ENCODE assay signal across 13 cellular contexts in genomic region chrX:119672252-119672825, GRCh38. TPM values are rescaled to one million over a fixed set of nuclear protein-coding genes. Genes with fewer than 3 reads are reported as not detected.
DNase-seq lines count a peak whose midpoint lies in the region; ATAC-seq and TF ChIP-seq lines count a peak whose summit lies in the region.
"Had no signal": no experiment of that assay in that cellular context is flagged by ENCODE, and none has a peak within 500 bp of the region (broad histone marks: within the 10 kb centered on the region; RNA-seq: fewer than 3 reads in every experiment).

No MANE protein-coding gene starts in this region.

- BruUV-seq in OCI-LY7 (replicated peaks; lab: Mats Ljungman, UMichigan), result TSS peak; percentile 33

- H3K27me3 Mint-ChIP-seq in CD4-positive, CD25-positive, alpha-beta regulatory T cell, result no peaks in the 10 kb centered on the region
- H3K27me3 Mint-ChIP-seq: memory B cell had no signal

- peaks cover 46% of the 10 kb centered on the region for H3K36me3 ChIP-seq in CD4-positive, CD25-positive, alpha-beta regulatory T cell (ENCODE audit: control insufficient read depth, insufficient read depth, low read length)
- H3K36me3 ChIP-seq in OCI-LY7 (ENCODE audit: insufficient read depth, low read length) (peaks cover 77% of the 10 kb centered on the region), aorta (ENCODE audit: control insufficient read depth in 1 of 2, insufficient read depth in 2 of 2, low read length in 1 of 2) (no peaks in the 10 kb centered on the region), breast epithelium (no peaks in the 10 kb centered on the region)
- H3K36me3 ChIP-seq: gastroesophageal sphincter had no signal

- H3K4me3 Mint-ChIP-seq in CD4-positive, CD25-positive, alpha-beta regulatory T cell, result no peak overlapping the region
- H3K4me3 Mint-ChIP-seq: memory B cell had no signal

- no peak overlapping the region for H3K4me2 ChIP-seq in OCI-LY7 (ENCODE audit: low read length)

- intact Hi-C loops in OCI-LY7 (cut with micrococcal nuclease; ENCODE audit: unreplicated experiment), result no loop called here
- intact Hi-C loops in aorta (cut with DNase I), result no loop called here
- intact Hi-C loops in breast epithelium (cut with DNase I; ENCODE audit: low total_unique reads), result no loop called here

- no peak overlapping the region for H2AFZ ChIP-seq in OCI-LY7 (ENCODE audit: low read length)

- H3K79me2 ChIP-seq in OCI-LY7 (ENCODE audit: insufficient read depth, low read depth, low read length), result peaks cover 33% of the 10 kb centered on the region

- ATAC-seq in CD4-positive, CD25-positive, alpha-beta regulatory T cell (ENCODE audit: low read depth in 2 of 2), result no peak
- ATAC-seq in GM21576 (IDR thresholded peaks at IDR 0.05; ENCODE audit: unreplicated experiment) (no peak), aorta (ENCODE audit: low FRiP score) (no peak), HG03354 (IDR thresholded peaks at IDR 0.05; ENCODE audit: poor library complexity, severe bottlenecking, unreplicated experiment) (no peak)
- ATAC-seq: gastroesophageal sphincter, right cardiac atrium had no signal

- H3K4me3 ChIP-seq in CD4-positive, CD25-positive, alpha-beta regulatory T cell (ENCODE audit: low read depth, low read length), result no peak overlapping the region
- no peak overlapping the region for H3K4me3 ChIP-seq in OCI-LY7 (ENCODE audit: low read depth, low read length, poor library complexity, severe bottlenecking)
- no peak overlapping the region for H3K4me3 ChIP-seq in fibroblast of villous mesenchyme (ENCODE audit: low read depth, low read length)
- H3K4me3 ChIP-seq in aorta (ENCODE audit: low read length in 2 of 2), result no peak overlapping the region
- H3K4me3 ChIP-seq in breast epithelium, result no peak overlapping the region
- H3K4me3 ChIP-seq: gastroesophageal sphincter had no signal

- peaks cover 33% of the 10 kb centered on the region for H3K4me1 ChIP-seq in CD4-positive, CD25-positive, alpha-beta regulatory T cell (ENCODE audit: control insufficient read depth, insufficient read depth, low read length, poor library complexity, severe bottlenecking)
- peaks cover 32% of the 10 kb centered on the region for H3K4me1 ChIP-seq in OCI-LY7 (ENCODE audit: insufficient read depth, low read length, poor library complexity, severe bottlenecking)
- H3K4me1 ChIP-seq in aorta (ENCODE audit: control insufficient read depth in 1 of 2, insufficient read depth in 2 of 2, low read length in 2 of 2), result no peaks in the 10 kb centered on the region
- no peaks in the 10 kb centered on the region for H3K4me1 ChIP-seq in breast epithelium
- H3K4me1 ChIP-seq: Caco-2 had no signal

- H3K27ac ChIP-seq in CD4-positive, CD25-positive, alpha-beta regulatory T cell (ENCODE audit: insufficient read depth, low read length, poor library complexity, severe bottlenecking), result peak overlapping the region; percentile 47
- H3K27ac ChIP-seq in OCI-LY7 (ENCODE audit: low read depth, low read length, poor library complexity, severe bottlenecking) (no peak overlapping the region), aorta (ENCODE audit: low read depth in 1 of 2, low read length in 2 of 2) (no peak overlapping the region), breast epithelium (no peak overlapping the region)
- H3K27ac ChIP-seq: gastroesophageal sphincter had no signal

- H3K9me3 ChIP-seq in CD4-positive, CD25-positive, alpha-beta regulatory T cell (ENCODE audit: control insufficient read depth in 2 of 2, low read length in 2 of 2), result no peaks in the 10 kb centered on the region
- H3K9me3 ChIP-seq in OCI-LY7 (ENCODE audit: low read length), result no peaks in the 10 kb centered on the region
- H3K9me3 ChIP-seq in aorta (ENCODE audit: control insufficient read depth, low read length), result no peaks in the 10 kb centered on the region
- no peaks in the 10 kb centered on the region for H3K9me3 ChIP-seq in breast epithelium
- H3K9me3 ChIP-seq: Caco-2, gastroesophageal sphincter had no signal

- peak overlapping the region; percentile 31 to 86 (median 60) for H3K27ac Mint-ChIP-seq in CD4-positive, CD25-positive, alpha-beta regulatory T cell

- CTCF ChIA-PET in OCI-LY7 (lab: Charles Lee; ENCODE audit: unreplicated experiment), result interaction anchor here (0.8 to 1.2 kb wide), 2 partner anchors 9 to 17 kb away, joined by 3 to 6 read pairs; no protein-coding TSS in a partner anchor

- POLR2A ChIA-PET in OCI-LY7 (lab: Charles Lee), result interaction anchor here (1.1 to 1.6 kb wide), 3 partner anchors 10 to 19 kb away, joined by 3 to 8 read pairs (median 7); no protein-coding TSS in a partner anchor

- H3K9me3 Mint-ChIP-seq in CD4-positive, CD25-positive, alpha-beta regulatory T cell, result no peaks in the 10 kb centered on the region
- H3K9me3 Mint-ChIP-seq: memory B cell had no signal

- TF ChIP-seq POLR2A in breast epithelium (IDR thresholded peaks at IDR 0.05), result no peak

- TF ChIP-seq CTCF in OCI-LY7 (conservative IDR thresholded peaks at IDR 0.05; ENCODE audit: low read length) (no peak), fibroblast of villous mesenchyme (IDR thresholded peaks at IDR 0.05; ENCODE audit: insufficient read depth, low read depth, low read length) (no peak), breast epithelium (IDR thresholded peaks at IDR 0.05) (no peak)

- H4K20me1 ChIP-seq in OCI-LY7 (ENCODE audit: insufficient read depth, low read length), result peaks cover 5% of the 10 kb centered on the region

- no peaks in the 10 kb centered on the region for H3K9me2 ChIP-seq in OCI-LY7 (ENCODE audit: insufficient read depth, low read length)

- peaks cover 4 to 85% (median 18%) of the 10 kb centered on the region in 4 donors for H3K4me1 Mint-ChIP-seq in CD4-positive, CD25-positive, alpha-beta regulatory T cell

- no peak for DNase-seq in CD4-positive, CD25-positive, alpha-beta regulatory T cell
- peak; percentile 93 for DNase-seq in NCI-H1105 (lab: John Stamatoyannopoulos, UW)
- DNase-seq in OCI-LY7 (ENCODE audit: low spot score), result no peak
- DNase-seq in fibroblast of villous mesenchyme (ENCODE audit: low read depth), result peak; percentile 8
- no peak for DNase-seq in aorta
- DNase-seq in breast epithelium (ENCODE audit: low spot score in 2 of 2), result no peak
- DNase-seq: Caco-2, cerebellar nuclear complex, right cardiac atrium had no signal

- WGBS in aorta, 2 donors, result 77 to 85% methylated on average over 2 of the region's 2 CpGs

- H3K27me3 ChIP-seq in CD4-positive, CD25-positive, alpha-beta regulatory T cell (ENCODE audit: control insufficient read depth, insufficient read depth, low read length), result no peaks in the 10 kb centered on the region
- H3K27me3 ChIP-seq in aorta (ENCODE audit: control insufficient read depth in 1 of 2, insufficient read depth in 2 of 2, low read length in 1 of 2), result no peaks in the 10 kb centered on the region
- peaks cover 0 to 10% of the 10 kb centered on the region in 2 donors for H3K27me3 ChIP-seq in breast epithelium
- H3K27me3 ChIP-seq: gastroesophageal sphincter had no signal

- peaks cover 27% of the 10 kb centered on the region for H3K36me3 Mint-ChIP-seq in CD4-positive, CD25-positive, alpha-beta regulatory T cell

RNA-seq across cellular contexts. Expression of gene SEPTIN6, which starts 20.6 kb away (rescaled TPM):
- 290 TPM for total RNA-seq in CD4-positive, CD25-positive, alpha-beta regulatory T cell
- polyA plus RNA-seq in CD4-positive, CD25-positive, alpha-beta regulatory T cell, result 100 to 1,000 TPM; 144 to 201 (median 191) TPM
- total RNA-seq in OCI-LY7 (2014; rRNA removed; shearing (Covaris generic)), result 145 and 182 TPM in 2 replicates
- total RNA-seq in OCI-LY7 (2022) (216 and 231 TPM in 2 replicates), fibroblast of villous mesenchyme (17.1 and 17.7 TPM in 2 replicates), aorta (10 to 100 TPM; 19.0 to 23.7 TPM), breast epithelium (10 to 100 TPM; 13.1 to 29.2 (median 23.3) TPM)
- 1 to 10 TPM; 4.5 to 6.4 TPM for polyA plus RNA-seq in aorta

Comparison
In these comparisons a context has a peak if more than half of its experiments do, and no peak if none do; other contexts are left out.
1. DNase-seq: peak in NCI-H1105 (single experiment) and fibroblast of villous mesenchyme (single experiment); none in CD4-positive, CD25-positive, alpha-beta regulatory T cell (0 of 3), OCI-LY7 (single experiment), aorta (0 of 2) and breast epithelium (0 of 2).